8 cellular contexts compared by ENCODE assay signal in the genomic region with DNA sequence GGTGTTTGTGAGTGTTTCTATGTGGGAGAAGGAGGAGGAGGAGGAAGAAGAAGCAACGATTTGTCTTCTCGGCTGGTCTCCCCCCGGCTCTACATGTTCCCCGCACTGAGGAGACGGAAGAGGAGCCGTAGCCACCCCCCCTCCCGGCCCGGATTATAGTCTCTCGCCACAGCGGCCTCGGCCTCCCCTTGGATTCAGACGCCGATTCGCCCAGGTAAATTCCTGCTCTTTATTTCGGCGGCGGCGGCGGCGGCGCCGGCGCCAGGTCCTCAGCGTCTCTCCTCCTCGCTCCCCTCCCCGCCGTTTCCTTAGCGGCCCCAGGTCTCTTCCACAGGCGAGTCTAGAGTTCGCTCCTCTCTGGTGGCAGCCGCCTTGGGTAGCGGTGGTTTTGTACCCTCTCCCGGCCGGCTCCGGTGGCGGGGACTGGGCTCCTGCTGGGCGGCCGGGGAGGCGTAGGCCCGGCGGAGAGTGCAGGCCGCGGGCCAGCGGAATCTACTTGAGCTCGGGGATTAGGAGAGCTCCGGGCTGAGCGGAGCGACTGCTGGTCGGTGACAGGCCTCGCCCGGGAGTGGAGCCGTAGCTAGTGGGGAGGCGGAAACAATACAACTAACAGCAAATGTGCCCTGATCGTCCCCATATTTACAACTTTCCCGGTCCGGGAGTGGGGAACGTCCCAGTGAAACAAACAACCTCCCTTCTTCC. TPM values are rescaled to one million over a fixed set of nuclear protein-coding genes. Genes with fewer than 3 reads are reported as not detected.
DNase-seq lines count a peak whose midpoint lies in the region; ATAC-seq, FAIRE-seq and TF ChIP-seq lines count a peak whose summit lies in the region.

No MANE protein-coding gene starts in this region.

- DNase-seq in CD4-positive, alpha-beta memory T cell: peak; percentile 55 to 80 (median 60)
- DNase-seq in RWPE2 (ENCODE audit: low spot score) (peak; percentile 73), Right ventricle myocardium superior (peak; percentile 83), pancreas (peak; percentile 59 to 88 (median 74)), tibial nerve (ENCODE audit: low spot score in 2 of 2) (peak; percentile 24 to 46)
- peak; percentile 59 to 72 for DNase-seq in activated naive CD4-positive, alpha-beta T cell treated with anti-CD3 and anti-CD28 coated beads, Interleukin-2, amount 50 U/mL, for 72 hours (ENCODE audit: low spot score in 2 of 2)

- H3K9me3 Mint-ChIP-seq in CD4-positive, alpha-beta memory T cell: no peaks in the 10 kb centered on the region
- no peaks in the 10 kb centered on the region for H3K9me3 Mint-ChIP-seq in activated naive CD4-positive, alpha-beta T cell treated with anti-CD3 and anti-CD28 coated beads, Interleukin-2, amount 50 U/mL, for 72 hours

- H3K36me3 Mint-ChIP-seq in CD4-positive, alpha-beta memory T cell: peaks cover 0 to 22% of the 10 kb centered on the region in 2 donors
- H3K36me3 Mint-ChIP-seq in activated naive CD4-positive, alpha-beta T cell treated with anti-CD3 and anti-CD28 coated beads, Interleukin-2, amount 50 U/mL, for 72 hours: peaks cover 26 to 29% of the 10 kb centered on the region in 2 donors

- TF ChIP-seq EP300 in tibial nerve (IDR thresholded peaks at IDR 0.05): peak in 1 of 2 donors; percentile 59

- H3K27ac ChIP-seq in CD4-positive, alpha-beta memory T cell (ENCODE audit: low read depth, low read length): peak overlapping the region; percentile 93
- H3K27ac ChIP-seq in KMS-11 (peak overlapping the region; percentile 96), RWPE2 (ENCODE audit: poor library complexity, severe bottlenecking) (peak overlapping the region; percentile 87), pancreas (peak overlapping the region; percentile 87 to 97 (median 94)), tibial nerve (peak overlapping the region; percentile 94 to 99 (median 97))

- H3K4me3 ChIP-seq in CD4-positive, alpha-beta memory T cell (ENCODE audit: low read length in 2 of 2): peak overlapping the region; percentile 78 to 96
- no peak overlapping the region for H3K4me3 ChIP-seq in KMS-11 (IDR thresholded peaks at IDR 0.05; ENCODE audit: insufficient read depth, low read depth, low read length)
- H3K4me3 ChIP-seq in RWPE2 (ENCODE audit: severe bottlenecking): peak overlapping the region; percentile 97
- peak overlapping the region; percentile 55 to 95 (median 84) for H3K4me3 ChIP-seq in pancreas
- H3K4me3 ChIP-seq in tibial nerve: peak overlapping the region; percentile 67 to 94 (median 85)

- peak overlapping the region; percentile 53; the same call in 1 of the 2 replicates for H2AFZ ChIP-seq in KMS-11 (ENCODE audit: low read depth)

- H3K4me2 ChIP-seq in KMS-11: peak overlapping the region; percentile 98

- CTCF ChIA-PET in CD4-positive, alpha-beta memory T cell (lab: Charles Lee; ENCODE audit: partially characterized antibody): interaction anchor here (0.7 to 1.9 kb wide), 4 partner anchors 17 to 74 kb away, joined by 3 to 6 read pairs (median 4); no protein-coding TSS in a partner anchor

- H3K4me1 ChIP-seq in CD4-positive, alpha-beta memory T cell (ENCODE audit: insufficient read depth, low read length): peaks cover 66% of the 10 kb centered on the region
- H3K4me1 ChIP-seq in KMS-11 (ENCODE audit: low read depth, poor library complexity, severe bottlenecking) (peaks cover 53% of the 10 kb centered on the region), RWPE2 (ENCODE audit: insufficient read depth, poor library complexity, severe bottlenecking) (peaks cover 48% of the 10 kb centered on the region), pancreas (peaks cover 16 to 51% (median 43%) of the 10 kb centered on the region in 3 donors), tibial nerve (peaks cover 0 to 61% (median 43%) of the 10 kb centered on the region in 4 donors)

- H3K9ac ChIP-seq in KMS-11: peak overlapping the region; percentile 92

- peaks cover 40% of the 10 kb centered on the region for H4K20me1 ChIP-seq in KMS-11 (ENCODE audit: insufficient read depth)

- H3K9me3 ChIP-seq in CD4-positive, alpha-beta memory T cell (ENCODE audit: control insufficient read depth in 1 of 2, low read length in 2 of 2): no peaks in the 10 kb centered on the region
- H3K9me3 ChIP-seq in RWPE2 (ENCODE audit: severe bottlenecking) (no peaks in the 10 kb centered on the region), pancreas (no peaks in the 10 kb centered on the region), tibial nerve (no peaks in the 10 kb centered on the region)

- no peak for TF ChIP-seq POLR2A in tibial nerve (IDR thresholded peaks at IDR 0.05)

- H3K36me3 ChIP-seq in CD4-positive, alpha-beta memory T cell (ENCODE audit: insufficient read depth, low read length): no peaks in the 10 kb centered on the region
- H3K36me3 ChIP-seq in KMS-11 (ENCODE audit: insufficient read depth) (no peaks in the 10 kb centered on the region), RWPE2 (ENCODE audit: low read depth) (peaks cover 9% of the 10 kb centered on the region; the same call in 1 of the 2 replicates), pancreas (no peaks in the 10 kb centered on the region), tibial nerve (peaks cover 0 to 4% (median 0%) of the 10 kb centered on the region in 3 donors)

- WGBS in pancreas, 2 donors: 0% methylated on average over 51 to 57 of the region's 57 CpGs
- WGBS in tibial nerve, 2 donors: 1% methylated on average over 49 to 57 of the region's 57 CpGs

- H3K79me2 ChIP-seq in KMS-11 (ENCODE audit: insufficient read depth, low read depth): peaks cover 96% of the 10 kb centered on the region

- POLR2A ChIA-PET in CD4-positive, alpha-beta memory T cell (lab: Charles Lee; ENCODE audit: partially characterized antibody): interaction anchor here (0.8 to 3.4 kb wide), 13 partner anchors 9 to 1948 kb away, joined by 3 to 18 read pairs (median 7); a partner anchor contains a TSS

- no peak for TF ChIP-seq CTCF in KMS-11 (conservative IDR thresholded peaks at IDR 0.05; ENCODE audit: low read depth, low read length)
- TF ChIP-seq CTCF in RWPE2 (IDR thresholded peaks at IDR 0.05; ENCODE audit: poor library complexity, severe bottlenecking): no peak
- TF ChIP-seq CTCF in pancreas (IDR thresholded peaks at IDR 0.05): no peak
- no peak for TF ChIP-seq CTCF in tibial nerve (IDR thresholded peaks at IDR 0.05)

- ATAC-seq in GM21529 (IDR thresholded peaks at IDR 0.05; ENCODE audit: unreplicated experiment) (peak; percentile 20), RWPE2 (ENCODE audit: low read depth) (peak; percentile 31), Right ventricle myocardium superior (ENCODE audit: poor library complexity) (peak; percentile 68), pancreas (peak; percentile 64 to 78 (median 68))
- peak; percentile 30 to 32 for ATAC-seq in activated naive CD4-positive, alpha-beta T cell treated with anti-CD3 and anti-CD28 coated beads, Interleukin-2, amount 50 U/mL, for 72 hours

- peak overlapping the region; percentile 89 to 99 (median 94) for H3K4me3 Mint-ChIP-seq in CD4-positive, alpha-beta memory T cell

- intact Hi-C loops in CD4-positive, alpha-beta memory T cell (cut with micrococcal nuclease): loop anchor here (1.0 to 5.0 kb wide), 5 partner anchors 45 to 725 kb away; a partner anchor contains a TSS
- intact Hi-C loops in Right ventricle myocardium superior (cut with DNase I) (loop anchor here (5.0 kb wide), 2 partner anchors 65 to 145 kb away; no protein-coding TSS in a partner anchor), pancreas (cut with DNase I) (loop anchor here in 2 of 3 donors (5.0 to 10.0 kb wide), 3 partner anchors 70 to 132 kb away; no protein-coding TSS in a partner anchor)

- FAIRE-seq in pancreas (lab: Jason Lieb, UNC): no peak

- no peaks in the 10 kb centered on the region for H3K27me3 ChIP-seq in CD4-positive, alpha-beta memory T cell (ENCODE audit: insufficient read depth, low read length)
- H3K27me3 ChIP-seq in KMS-11 (ENCODE audit: insufficient read depth, low read depth): no peaks in the 10 kb centered on the region
- no peaks in the 10 kb centered on the region for H3K27me3 ChIP-seq in RWPE2 (ENCODE audit: insufficient read depth, poor library complexity, severe bottlenecking)
- no peaks in the 10 kb centered on the region for H3K27me3 ChIP-seq in pancreas
- H3K27me3 ChIP-seq in tibial nerve: no peaks in the 10 kb centered on the region

- no peaks in the 10 kb centered on the region for H3K27me3 Mint-ChIP-seq in CD4-positive, alpha-beta memory T cell

- peaks cover 35 to 64% (median 43%) of the 10 kb centered on the region in 4 donors for H3K4me1 Mint-ChIP-seq in CD4-positive, alpha-beta memory T cell

- peak overlapping the region; percentile 92 to 98 (median 95) for H3K27ac Mint-ChIP-seq in CD4-positive, alpha-beta memory T cell
- peak overlapping the region; percentile 89 to 99 for H3K27ac Mint-ChIP-seq in activated naive CD4-positive, alpha-beta T cell treated with anti-CD3 and anti-CD28 coated beads, Interleukin-2, amount 50 U/mL, for 72 hours

RNA-seq across cellular contexts. Expression of a gene that starts 0.5 kb away (rescaled TPM):
- total RNA-seq in CD4-positive, alpha-beta memory T cell: 100 to 1,000 TPM; 106 to 110 TPM
- polyA plus RNA-seq in CD4-positive, alpha-beta memory T cell: 10 to 100 TPM in 1 of 2 donors, 1 to 10 TPM in 1; 3.8 to 43.0 TPM
- total RNA-seq in activated naive CD4-positive, alpha-beta T cell treated with anti-CD3 and anti-CD28 coated beads, Interleukin-2, amount 50 U/mL, for 72 hours: 10 to 100 TPM; 46.5 to 65.8 TPM
- total RNA-seq in Right ventricle myocardium superior (28.9 TPM), pancreas (10 to 100 TPM; 25.7 to 48.1 (median 27.4) TPM), tibial nerve (10 to 100 TPM; 53.4 to 64.5 (median 59.4) TPM)
- polyA plus RNA-seq in pancreas: 10 to 100 TPM in 1 of 2 donors, 1 to 10 TPM in 1; 8.1 to 12.2 TPM
